ENCODE assay signal across 8 cellular contexts in genomic region chr10:108599317-108599716, GRCh38.
DNase-seq lines count a peak whose midpoint lies in the region; ATAC-seq, FAIRE-seq and TF ChIP-seq lines count a peak whose summit lies in the region.
"Not testable (repeated sequence)": the region's sequence is repeated elsewhere in the genome, so short reads cannot be mapped to it uniquely, and the experiment has no call there.

No MANE protein-coding gene starts in this region.

- H3K36me3 ChIP-seq in PC-3 (ENCODE audit: low read depth, low read length); HepG2 (replicated peaks in 1 of 2; ENCODE audit: control insufficient read depth in 1 of 2, insufficient read depth in 2 of 2, low read length in 2 of 2): not testable (repeated sequence)

- not testable (repeated sequence) for H4K20me1 ChIP-seq in PC-3 (ENCODE audit: low read length); HepG2 (ENCODE audit: insufficient read depth, low read length)

- H3K4me3 ChIP-seq in GM12865 (ENCODE audit: low read depth, low read length): peak overlapping the region; percentile 13; the same call in 1 of the 2 replicates
- peak overlapping the region; percentile 74 for H3K4me3 ChIP-seq in PC-3 (ENCODE audit: low read length)
- H3K4me3 ChIP-seq in HepG2 (replicated peaks in 1 of 3; ENCODE audit: insufficient read depth in 1 of 3, low read depth in 2 of 3, low read length in 3 of 3): not testable (repeated sequence)
- peak overlapping the region; percentile 22 for H3K4me3 ChIP-seq in skeletal muscle cell (ENCODE audit: low read depth, low read length)

- TF ChIP-seq EP300 in HepG2 (IDR thresholded peaks at IDR 0.05; ENCODE audit: low read depth in 2 of 2, low read length in 2 of 2); HepG2 (CRISPR knock-in tag; IDR thresholded peaks at IDR 0.05; ENCODE audit: borderline replicate concordance): not testable (repeated sequence)

- intact Hi-C loops in CD14-positive monocyte (cut with micrococcal nuclease); HepG2 (cut with micrococcal nuclease; ENCODE audit: unreplicated experiment): not testable (repeated sequence)
- intact Hi-C loops in PC-3 (cut with micrococcal nuclease): loop anchor here (2.0 to 5.0 kb wide), 2 partner anchors 37 to 189 kb away; no protein-coding TSS in a partner anchor

- peak overlapping the region; percentile 18 to 20 for H3K4me3 Mint-ChIP-seq in CD14-positive monocyte

- H3K36me3 Mint-ChIP-seq in CD14-positive monocyte: not testable (repeated sequence)

- TF ChIP-seq CTCF in CD14-positive monocyte (IDR thresholded peaks at IDR 0.05); GM12865 (IDR thresholded peaks at IDR 0.05; ENCODE audit: insufficient read depth, low read depth, low read length, missing control alignments); PC-3 (conservative IDR thresholded peaks at IDR 0.05; ENCODE audit: low read depth, low read length); HepG2 (CRISPR knock-in tag; IDR thresholded peaks at IDR 0.05): not testable (repeated sequence)

- CTCF ChIA-PET in PC-3 (lab: Charles Lee); HepG2 (lab: Yijun Ruan, JAX; ENCODE audit: low intra/inter-chr PET ratio, low total read pairs): not testable (repeated sequence)

- not testable (repeated sequence) for H3K9me3 Mint-ChIP-seq in CD14-positive monocyte

- H2AFZ ChIP-seq in PC-3 (ENCODE audit: low read length): peak overlapping the region; percentile 68
- not testable (repeated sequence) for H2AFZ ChIP-seq in HepG2 (ENCODE audit: low read length)

- H3K4me2 ChIP-seq in PC-3 (ENCODE audit: low read length) (peak overlapping the region; percentile 90), HepG2 (ENCODE audit: low read depth, low read length) (0 out of 2 replicates have a peak overlapping the region, but pooled peaks have one; percentile 7)

- H3K9me3 ChIP-seq in PC-3 (ENCODE audit: low read length); HepG2 (ENCODE audit: low read length): not testable (repeated sequence)

- H3K4me1 Mint-ChIP-seq in CD14-positive monocyte: not testable (repeated sequence)

- FAIRE-seq in HepG2 (lab: Jason Lieb, UNC): not testable (repeated sequence)

- WGBS in HepG2 (ENCODE audit: low lambda C conversion rate): 18% methylated on average over 11 of the region's 11 CpGs

- in situ Hi-C loops in HepG2 (cut with HindIII; ENCODE audit: extremely low pct_ligation_motif_present, low pct_unique_long_range_greater_than_20kb): not testable (repeated sequence)

- peaks cover 81% of the 10 kb centered on the region for H3K79me2 ChIP-seq in PC-3 (ENCODE audit: low read length)
- H3K79me2 ChIP-seq in HepG2 (ENCODE audit: insufficient read depth, low read length): not testable (repeated sequence)

- H3K4me1 ChIP-seq in PC-3 (ENCODE audit: insufficient read depth, low read length): peaks cover 61% of the 10 kb centered on the region
- peaks cover 16% of the 10 kb centered on the region for H3K4me1 ChIP-seq in HepG2 (ENCODE audit: insufficient read depth, low read length)

- ATAC-seq in GM19397 (IDR thresholded peaks at IDR 0.05; ENCODE audit: unreplicated experiment): peak; percentile 40
- ATAC-seq in HG02610 (IDR thresholded peaks at IDR 0.05; ENCODE audit: unreplicated experiment): peak; percentile 56
- peak; percentile 11 for ATAC-seq in PC-3
- ATAC-seq in HepG2: not testable (repeated sequence)

- POLR2A ChIA-PET in PC-3 (lab: Charles Lee; ENCODE audit: unreplicated experiment): interaction anchor here (0.6 kb wide), 1 partner anchor 29 kb away, joined by 3 read pairs; no protein-coding TSS in a partner anchor
- POLR2A ChIA-PET in HepG2 (lab: Yijun Ruan, JAX): not testable (repeated sequence)

- not testable (repeated sequence) for DNase-seq in CD14-positive monocyte (ENCODE audit: low spot score); PC-3; HepG2 (ENCODE audit: low spot score); skeletal muscle cell (ENCODE audit: low read depth)
- DNase-seq in GM12865 (ENCODE audit: low read depth) (peak; percentile 37), cerebellar cortex (ENCODE audit: low spot score) (peak; percentile 35)

- peak overlapping the region; percentile 90 for H3K9ac ChIP-seq in PC-3 (ENCODE audit: low read length)
- not testable (repeated sequence) for H3K9ac ChIP-seq in HepG2 (ENCODE audit: insufficient read depth, low read depth, low read length)

- H3K27me3 Mint-ChIP-seq in CD14-positive monocyte (ENCODE audit: low read depth in 3 of 3): not testable (repeated sequence)

- H3F3A ChIP-seq in PC-3 (ENCODE audit: low read length, unreplicated experiment): peaks cover 17% of the 10 kb centered on the region

- peak overlapping the region; percentile 98 for H3K27ac ChIP-seq in PC-3 (ENCODE audit: low read length)
- H3K27ac ChIP-seq in HepG2 (ENCODE audit: extremely low read length, insufficient read depth, low read length): not testable (repeated sequence)

- H3K9me2 ChIP-seq in PC-3 (replicated peaks; ENCODE audit: low read length): not testable (repeated sequence)

- TF ChIP-seq POLR2A in HepG2 (IDR thresholded peaks at IDR 0.05; ENCODE audit: insufficient read depth in 1 of 2, low read depth in 2 of 2, low read length in 2 of 2): not testable (repeated sequence)

- not testable (repeated sequence) for H3K27me3 ChIP-seq in PC-3 (ENCODE audit: low read length); HepG2 (ENCODE audit: control insufficient read depth in 1 of 2, insufficient read depth in 2 of 2, low read length in 2 of 2)

- not testable (repeated sequence) for H3K27ac Mint-ChIP-seq in CD14-positive monocyte

- not testable (repeated sequence) for TF ChIP-seq RAD21 in HepG2 (CRISPR knock-in tag; IDR thresholded peaks at IDR 0.05)

- BruUV-seq in PC-3 (replicated peaks; lab: Mats Ljungman, UMichigan): TSS peak; percentile 80
- BruUV-seq in HepG2 (replicated peaks; lab: Mats Ljungman, UMichigan): not testable (repeated sequence)
